14 cellular contexts compared by ENCODE assay signal in the genomic region with DNA sequence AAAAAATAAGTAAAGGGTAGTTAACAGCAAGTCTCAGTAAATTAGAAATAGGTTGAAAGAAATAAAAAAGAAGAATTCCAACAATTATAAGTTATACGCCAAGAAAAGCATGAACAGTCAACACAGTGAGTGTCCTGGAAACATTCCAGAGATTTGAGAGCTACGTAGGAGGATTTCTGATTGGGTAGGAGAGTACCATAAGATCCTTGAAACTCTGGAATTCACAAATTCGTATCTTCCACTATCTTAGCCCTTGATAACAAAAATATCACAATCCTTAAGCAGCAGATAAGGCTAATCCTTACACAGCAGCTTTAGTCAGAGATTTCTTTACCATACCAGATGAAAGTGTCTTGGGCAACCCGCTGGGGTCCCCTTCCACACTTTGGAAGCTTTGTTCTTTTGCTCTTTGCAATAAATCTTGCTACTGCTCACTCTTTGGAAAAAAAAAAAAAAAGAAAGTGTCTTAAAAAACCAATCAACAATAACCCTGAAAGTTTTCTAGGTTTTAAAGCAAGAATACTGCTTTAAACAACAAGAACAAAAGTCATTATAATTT. TPM values are rescaled to one million over a fixed set of nuclear protein-coding genes. Genes with fewer than 3 reads are reported as not detected.
DNase-seq lines count a peak whose midpoint lies in the region; ATAC-seq and TF ChIP-seq lines count a peak whose summit lies in the region.
"Had no signal": no experiment of that assay in that cellular context is flagged by ENCODE, and none has a peak within 500 bp of the region (broad histone marks: within the 10 kb centered on the region; RNA-seq: fewer than 3 reads in every experiment).

No MANE protein-coding gene starts in this region.

- no peaks in the 10 kb centered on the region for H3K9me3 ChIP-seq in mesodermal cell (ENCODE audit: control insufficient read depth, low read length)
- H3K9me3 ChIP-seq: adrenal gland, BLaER1 had no signal

- ATAC-seq in HG03025 (IDR thresholded peaks at IDR 0.05; ENCODE audit: low FRiP score, unreplicated experiment): no peak
- ATAC-seq: activated CD8-positive, alpha-beta memory T cell treated with anti-CD3 and anti-CD28 coated beads, Interleukin-2, amount 10 ng/mL, durations not matched to agents 7 days and 5 days; naive thymus-derived CD4-positive, alpha-beta T cell had no signal

- H3K4me3 ChIP-seq in coronary artery: peak overlapping the region; percentile 23
- H3K4me3 ChIP-seq in mesodermal cell (ENCODE audit: extremely low read depth, insufficient read depth, low read length, poor library complexity, severe bottlenecking): no peak overlapping the region
- H3K4me3 ChIP-seq: adrenal gland, BLaER1 had no signal

- H3K4me1 ChIP-seq in mesodermal cell (ENCODE audit: control insufficient read depth, insufficient read depth, low read length, poor library complexity, severe bottlenecking): no peaks in the 10 kb centered on the region
- H3K4me1 ChIP-seq: BLaER1 had no signal

- TF ChIP-seq CTCF in coronary artery (IDR thresholded peaks at IDR 0.05): no peak

- no peaks in the 10 kb centered on the region for H3K36me3 ChIP-seq in mesodermal cell (ENCODE audit: control insufficient read depth, insufficient read depth, low read length)
- H3K36me3 ChIP-seq: adrenal gland, BLaER1 had no signal

- H3K27ac ChIP-seq in coronary artery: no peak overlapping the region
- H3K27ac ChIP-seq in mesodermal cell (ENCODE audit: low read depth, low read length, severe bottlenecking): peak overlapping the region; percentile 7
- H3K27ac ChIP-seq: adrenal gland, BLaER1 had no signal

- DNase-seq in A172 (ENCODE audit: low spot score): peak; percentile 68
- peak; percentile 69 for DNase-seq in HS-27A (ENCODE audit: low read depth)
- no peak for DNase-seq in coronary artery (ENCODE audit: low spot score)
- DNase-seq in NCI-H2029 (lab: John Stamatoyannopoulos, UW): no peak
- no peak for DNase-seq in NCI-H69 (lab: John Stamatoyannopoulos, UW)
- no peak for DNase-seq in DMS153 (lab: John Stamatoyannopoulos, UW)
- DNase-seq: activated CD8-positive, alpha-beta memory T cell treated with anti-CD3 and anti-CD28 coated beads, Interleukin-2, amount 10 ng/mL, durations not matched to agents 7 days and 5 days; GF-D8; naive thymus-derived CD4-positive, alpha-beta T cell; NCI-H2171 treated with DMSO at 0.1 percent for 48 hours had no signal

- WGBS in mesodermal cell (ENCODE audit: insufficient coverage in 2 of 2), 2 experiments: 63% methylated on average over 1 of the region's 4 CpGs; no CpG with 5 or more reads in 1 of the 2 experiments

RNA-seq across cellular contexts. Expression of gene TPK1, which starts 8.2 kb away (rescaled TPM):
- 3.9 and 5.9 TPM in 2 replicates for total RNA-seq in A172 (2014; rRNA removed; shearing (Covaris generic))
- polyA plus RNA-seq in mesodermal cell (2013, experiment 1 of 2): 4.7 TPM
- polyA plus RNA-seq in mesodermal cell (2013, experiment 2 of 2): 3.6 TPM

Comparison
In these comparisons a context has a peak if more than half of its experiments do, and no peak if none do; other contexts are left out.
1. DNase-seq: peak in A172 (single experiment) and HS-27A (single experiment); none in coronary artery (single experiment), NCI-H2029 (single experiment), NCI-H69 (single experiment) and DMS153 (single experiment).